Comparison of ENCODE assay signal across 10 cellular contexts in genomic region chr5:143396353-143396940, GRCh38. TPM values are rescaled to one million over a fixed set of nuclear protein-coding genes. Genes with fewer than 3 reads are reported as not detected.
A peak's percentile ranks its signal among the peaks of the same experiment; 100 is the strongest.
DNase-seq lines count a peak whose midpoint lies in the region; ATAC-seq and TF ChIP-seq lines count a peak whose summit lies in the region.
"Had no signal": no experiment of that assay in that cellular context is flagged by ENCODE, and none has a peak within 500 bp of the region (broad histone marks: within the 10 kb centered on the region; RNA-seq: fewer than 3 reads in every experiment).

No MANE protein-coding gene starts in this region.

- H3K27me3 ChIP-seq in brain microvascular endothelial cell (replicated peaks) = no peaks in the 10 kb centered on the region

- H3K27me3 Mint-ChIP-seq in Calu3 (ENCODE audit: unreplicated experiment) (no peaks in the 10 kb centered on the region), HFFc6 (ENCODE audit: insufficient read depth) (no peaks in the 10 kb centered on the region), naive B cell (no peaks in the 10 kb centered on the region)

- intact Hi-C loops in Calu3 (cut with micrococcal nuclease; ENCODE audit: unreplicated experiment) = loop anchor here (5.0 to 10.0 kb wide), 4 partner anchors 94 to 748 kb away; no protein-coding TSS in a partner anchor

- TF ChIP-seq CTCF in Calu3 (IDR thresholded peaks at IDR 0.05; ENCODE audit: unreplicated experiment) (no peak), HFFc6 (IDR thresholded peaks at IDR 0.05) (no peak), brain microvascular endothelial cell (IDR thresholded peaks at IDR 0.05; ENCODE audit: low read depth, low read length, missing control alignments) (no peak)

- peak; percentile 44 to 61 for ATAC-seq in naive B cell (ENCODE audit: low read depth in 2 of 2)
- ATAC-seq in HG03469 (IDR thresholded peaks at IDR 0.05; ENCODE audit: unreplicated experiment) = no peak

- in situ Hi-C loops in brain microvascular endothelial cell (cut with HindIII; ENCODE audit: low pct_ligation_motif_present, low sequenced_read_pairs) = no loop called here

- H3K4me1 Mint-ChIP-seq in Calu3 (ENCODE audit: low read depth, unreplicated experiment) = peaks cover 37% of the 10 kb centered on the region
- H3K4me1 Mint-ChIP-seq in HFFc6 (ENCODE audit: low read depth) = peaks cover 84% of the 10 kb centered on the region
- peaks cover 44 to 87% (median 63%) of the 10 kb centered on the region in 3 donors for H3K4me1 Mint-ChIP-seq in naive B cell

- H3K4me3 Mint-ChIP-seq in Calu3 (ENCODE audit: low read depth, unreplicated experiment) (peak overlapping the region; percentile 60), HFFc6 (peak overlapping the region; percentile 94), naive B cell (peak overlapping the region; percentile 55 to 98 (median 77))
- H3K4me3 Mint-ChIP-seq: neural crest cell had no signal

- H3K36me3 Mint-ChIP-seq in Calu3 (ENCODE audit: insufficient read depth, unreplicated experiment) = peaks cover 45% of the 10 kb centered on the region
- peaks cover 34% of the 10 kb centered on the region for H3K36me3 Mint-ChIP-seq in HFFc6 (ENCODE audit: low read depth)
- H3K36me3 Mint-ChIP-seq in naive B cell = peaks cover 8 to 24% of the 10 kb centered on the region in 2 donors

- H3K27ac Mint-ChIP-seq in Calu3 (ENCODE audit: unreplicated experiment) (peak overlapping the region; percentile 25), HFFc6 (peak overlapping the region; percentile 1; the same call in 1 of the 2 replicates), naive B cell (peak overlapping the region in 2 of 6 donors; percentile 8 to 41)

- H3K4me3 ChIP-seq in brain microvascular endothelial cell (ENCODE audit: low read depth, low read length) = peak overlapping the region; percentile 32

- no peak for DNase-seq in Calu3
- no peak for DNase-seq in HFFc6
- no peak for DNase-seq in brain microvascular endothelial cell
- DNase-seq in naive B cell = no peak
- DNase-seq in A172 (ENCODE audit: low spot score) = no peak
- no peak for DNase-seq in NCI-H446 treated with DMSO at 0.1 percent for 48 hours (lab: John Stamatoyannopoulos, UW)
- DNase-seq in NCI-H2227 treated with DMSO at 0.1 percent for 48 hours (lab: John Stamatoyannopoulos, UW) = no peak
- DNase-seq: anterior cingulate cortex had no signal

- CTCF ChIA-PET in Calu3 (lab: Charles Lee) = interaction anchor here (0.8 kb wide), 1 partner anchor 263 kb away, joined by 3 read pairs; no protein-coding TSS in a partner anchor

- no peaks in the 10 kb centered on the region for H3K9me3 Mint-ChIP-seq in Calu3 (ENCODE audit: low read depth, unreplicated experiment)
- no peaks in the 10 kb centered on the region for H3K9me3 Mint-ChIP-seq in HFFc6
- H3K9me3 Mint-ChIP-seq in naive B cell = no peaks in the 10 kb centered on the region
- H3K9me3 Mint-ChIP-seq: neural crest cell had no signal

- H3K27ac ChIP-seq in brain microvascular endothelial cell = no peak overlapping the region

- BruUV-seq in Calu3 (replicated peaks; lab: Mats Ljungman, UMichigan) = no TSS peak

- H3K36me3 ChIP-seq in brain microvascular endothelial cell (replicated peaks) = peaks cover 6% of the 10 kb centered on the region

RNA-seq across cellular contexts. Expression of gene NR3C1, which starts 7.0 kb away (rescaled TPM):
- total RNA-seq in Calu3 (2022) = 63.1 and 72.4 TPM in 2 replicates
- total RNA-seq in HFFc6 (2021; fragmentation: NEBNext Ultra II Directional; extraction: Animal tissue kit (Norgen Biotek cat#: 25700)) = 10 to 100 TPM; 61.6 to 86.9 (median 71.5) TPM
- 100 to 1,000 TPM in 5 of 6 donors, 10 to 100 TPM in 1; 87.7 to 150 (median 106) TPM for polyA plus RNA-seq in naive B cell (ENCODE audit: low read depth in 6 of 6)
- total RNA-seq in A172 (2014; rRNA removed; shearing (Covaris generic)) = 35.3 and 42.1 TPM in 2 replicates
